Comparison of ENCODE assay signal across 23 cellular contexts in the genomic region with DNA sequence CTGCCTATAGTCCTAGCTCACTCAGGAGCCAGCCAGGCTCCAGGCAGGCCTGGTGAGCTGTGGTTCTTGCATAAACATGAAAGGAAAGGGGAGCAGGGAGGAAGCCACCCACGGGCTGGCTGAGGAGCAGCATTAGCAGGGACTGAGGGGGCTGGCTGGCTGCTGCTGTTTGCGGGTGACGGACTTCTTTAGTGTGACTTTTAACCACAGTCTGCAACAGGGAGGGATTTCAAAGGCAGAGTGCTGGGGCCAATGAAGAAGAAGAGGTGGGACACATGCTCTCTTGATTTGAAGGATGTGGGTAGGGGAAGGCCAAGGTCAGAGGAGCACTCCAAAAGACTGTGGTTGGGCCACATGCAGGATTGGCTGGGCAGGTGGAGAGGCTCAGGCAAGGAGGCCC.
A peak's percentile ranks its signal among the peaks of the same experiment; 100 is the strongest.
DNase-seq lines count a peak whose midpoint lies in the region; ATAC-seq and TF ChIP-seq lines count a peak whose summit lies in the region.
"Had no signal": no experiment of that assay in that cellular context is flagged by ENCODE, and none has a peak within 500 bp of the region (broad histone marks: within the 10 kb centered on the region; RNA-seq: fewer than 3 reads in every experiment).

No MANE protein-coding gene starts in this region.

- ATAC-seq in DND-41 (ENCODE audit: insufficient read depth, low read depth) = peak; percentile 89

- H3K4me1 ChIP-seq in DND-41 (ENCODE audit: insufficient read depth, low read length) = no peaks in the 10 kb centered on the region

- no peaks in the 10 kb centered on the region for H3K36me3 ChIP-seq in DND-41 (ENCODE audit: insufficient read depth, low read length)

- no peak overlapping the region for H2AFZ ChIP-seq in DND-41 (ENCODE audit: low read depth, low read length)
- H2AFZ ChIP-seq: GM23248 had no signal

- H3K27ac ChIP-seq in DND-41 (ENCODE audit: low read length) = no peak overlapping the region

- no peaks in the 10 kb centered on the region for H3K9me3 ChIP-seq in DND-41 (ENCODE audit: insufficient read depth, low read length, severe bottlenecking)

- peaks cover 5% of the 10 kb centered on the region; the same call in 1 of the 2 replicates for H3K36me3 Mint-ChIP-seq in HFFc6 (ENCODE audit: low read depth)
- H3K36me3 Mint-ChIP-seq: IgD-negative memory B cell had no signal

- no peak for TF ChIP-seq CTCF in DND-41 (IDR thresholded peaks at IDR 0.05; ENCODE audit: borderline replicate concordance, extremely low read depth, low read length, poor library complexity, severe bottlenecking)
- TF ChIP-seq CTCF in HFFc6 (IDR thresholded peaks at IDR 0.05) = no peak
- no peak for TF ChIP-seq CTCF in fibroblast of mammary gland (conservative IDR thresholded peaks at IDR 0.05; ENCODE audit: control insufficient read depth, insufficient read depth, low read depth, low read length)

- H3K4me3 Mint-ChIP-seq in HFFc6 = no peak overlapping the region
- H3K4me3 Mint-ChIP-seq: H9, IgD-negative memory B cell had no signal

- H3K9ac ChIP-seq in DND-41 (ENCODE audit: low read depth, low read length) = no peak overlapping the region
- H3K9ac ChIP-seq: GM23248 had no signal

- no peaks in the 10 kb centered on the region for H3K79me2 ChIP-seq in DND-41 (ENCODE audit: insufficient read depth, low read length)

- DNase-seq in DND-41 (peak; percentile 38), HFFc6 (no peak), MV-4-11 (lab: John Stamatoyannopoulos, UW) (peak; percentile 2), fibroblast of mammary gland (ENCODE audit: low read depth) (peak; percentile 31), SHP77 treated with DMSO at 0.1 percent for 48 hours (lab: John Stamatoyannopoulos, UW) (no peak), NCI-H1048 (lab: John Stamatoyannopoulos, UW) (no peak)
- DNase-seq in activated CD8-positive, alpha-beta memory T cell treated with anti-CD3 and anti-CD28 coated beads, Interleukin-2, amount 50 U/mL, for 4 hours = no peak
- DNase-seq: Calu3; DMS79 treated with DMSO at 0.1 percent for 48 hours; GM23248; H9; NCI-H1105 treated with DMSO at 0.1 percent for 48 hours; NCI-H146; NCI-H1930; NCI-H2107; NCI-H446; NCI-H524 treated with DMSO at 0.1 percent for 48 hours; NCI-H774; NK-92 treated with Interleukin-12 subunit alpha and Interleukin-12 subunit beta, amount 100 ng/mL, for 24 hours; RPMI8226; SHP77; SW 1271 had no signal

- H4K20me1 ChIP-seq in DND-41 (ENCODE audit: insufficient read depth, low read length) = no peaks in the 10 kb centered on the region

- H3K9me3 Mint-ChIP-seq in HFFc6 = no peaks in the 10 kb centered on the region
- H3K9me3 Mint-ChIP-seq: H9 had no signal

- no peak overlapping the region for H3K4me3 ChIP-seq in DND-41 (ENCODE audit: low read depth in 1 of 2, low read length in 2 of 2)
- no peak overlapping the region for H3K4me3 ChIP-seq in fibroblast of mammary gland (ENCODE audit: control insufficient read depth, low read depth, low read length)
- H3K4me3 ChIP-seq: GM23248 had no signal

- H3K4me2 ChIP-seq in DND-41 (ENCODE audit: insufficient read depth, low read length) = no peak overlapping the region

- peaks cover 54% of the 10 kb centered on the region for H3K4me1 Mint-ChIP-seq in HFFc6 (ENCODE audit: low read depth)
- H3K4me1 Mint-ChIP-seq: IgD-negative memory B cell had no signal

- H3K27me3 ChIP-seq in DND-41 (ENCODE audit: insufficient read depth, low read length, poor library complexity) = peaks cover 2% of the 10 kb centered on the region

- no peaks in the 10 kb centered on the region for H3K27me3 Mint-ChIP-seq in HFFc6 (ENCODE audit: insufficient read depth)

- peak overlapping the region; percentile 90; the same call in 1 of the 2 replicates for H3K27ac Mint-ChIP-seq in HFFc6

Comparison
In these comparisons a context has a peak if more than half of its experiments do, and no peak if none do; other contexts are left out.
1. DNase-seq: peak in DND-41 (single experiment), MV-4-11 (single experiment) and fibroblast of mammary gland (single experiment); none in HFFc6 (single experiment), SHP77 treated with DMSO at 0.1 percent for 48 hours (single experiment), NCI-H1048 (single experiment) and activated CD8-positive, alpha-beta memory T cell treated with anti-CD3 and anti-CD28 coated beads, Interleukin-2, amount 50 U/mL, for 4 hours (single experiment).